In the genomic region with DNA sequence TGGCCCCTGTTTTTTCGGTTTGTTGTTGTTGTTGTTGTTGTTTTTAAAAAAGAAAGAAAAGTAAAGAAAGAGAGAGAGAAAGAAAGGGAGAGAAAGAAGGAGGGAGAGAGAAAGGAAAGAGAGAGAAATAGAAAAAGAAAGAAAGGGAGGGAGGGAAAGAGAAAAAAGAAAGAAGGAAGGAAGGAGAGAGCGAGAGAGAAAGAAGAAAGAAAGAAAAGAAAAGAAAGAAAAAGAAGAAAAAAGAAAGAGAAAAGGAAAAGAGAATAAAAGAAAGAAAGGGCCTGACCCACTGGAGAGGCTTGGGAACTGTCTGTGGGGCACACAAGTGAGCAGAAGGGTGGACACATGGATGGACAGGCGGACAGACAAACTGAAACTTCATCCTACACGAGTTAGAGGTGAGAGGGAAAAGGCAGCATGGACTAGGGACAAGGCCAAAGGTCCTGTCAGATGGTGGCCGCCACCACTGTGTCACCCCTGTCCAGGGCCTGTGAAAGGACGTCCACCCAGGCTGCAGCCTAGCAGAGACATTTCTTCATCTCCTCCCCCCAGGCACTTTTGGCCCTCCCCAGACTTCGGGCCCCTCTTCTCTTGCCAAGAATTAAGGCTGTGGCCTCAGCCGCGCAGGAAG, we compare ENCODE assay signal across 3 cellular contexts.
TF ChIP-seq lines count a peak whose summit lies in the region.

No MANE protein-coding gene starts in this region.

TF ChIP-seq in SK-N-SH treated with all-trans-retinoic acid at 6 μM for 48 hours, 23 proteins besides CTCF, POLR2A, EP300 and RAD21:
- TF ChIP-seq CSDC2 (CRISPR knock-in tag; IDR thresholded peaks at IDR 0.05) (no peak), RARB (CRISPR knock-in tag; IDR thresholded peaks at IDR 0.05) (no peak), ZNF565 (CRISPR knock-in tag; conservative IDR thresholded peaks at IDR 0.05; ENCODE audit: low read depth) (no peak), BACH2 (CRISPR knock-in tag; IDR thresholded peaks at IDR 0.05; ENCODE audit: borderline replicate concordance) (no peak), ZNF70 (CRISPR knock-in tag; IDR thresholded peaks at IDR 0.05) (no peak), ZNF8 (CRISPR knock-in tag; IDR thresholded peaks at IDR 0.05) (no peak), ARNTL (CRISPR knock-in tag; IDR thresholded peaks at IDR 0.05; ENCODE audit: borderline replicate concordance, low read depth) (no peak), ZFP3 (CRISPR knock-in tag; IDR thresholded peaks at IDR 0.05) (no peak), ESRRG (CRISPR knock-in tag; IDR thresholded peaks at IDR 0.05) (no peak), GLIS3 (CRISPR knock-in tag; IDR thresholded peaks at IDR 0.05) (no peak)
- TF ChIP-seq, protein P1, sequence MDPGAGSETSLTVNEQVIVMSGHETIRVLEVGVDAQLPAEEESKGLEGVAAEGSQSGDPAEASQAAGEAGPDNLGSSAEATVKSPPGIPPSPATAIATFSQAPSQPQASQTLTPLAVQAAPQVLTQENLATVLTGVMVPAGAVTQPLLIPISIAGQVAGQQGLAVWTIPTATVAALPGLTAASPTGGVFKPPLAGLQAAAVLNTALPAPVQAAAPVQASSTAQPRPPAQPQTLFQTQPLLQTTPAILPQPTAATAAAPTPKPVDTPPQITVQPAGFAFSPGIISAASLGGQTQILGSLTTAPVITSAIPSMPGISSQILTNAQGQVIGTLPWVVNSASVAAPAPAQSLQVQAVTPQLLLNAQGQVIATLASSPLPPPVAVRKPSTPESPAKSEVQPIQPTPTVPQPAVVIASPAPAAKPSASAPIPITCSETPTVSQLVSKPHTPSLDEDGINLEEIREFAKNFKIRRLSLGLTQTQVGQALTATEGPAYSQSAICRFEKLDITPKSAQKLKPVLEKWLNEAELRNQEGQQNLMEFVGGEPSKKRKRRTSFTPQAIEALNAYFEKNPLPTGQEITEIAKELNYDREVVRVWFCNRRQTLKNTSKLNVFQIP (CRISPR knock-in tag; IDR thresholded peaks at IDR 0.05; ENCODE audit: borderline replicate concordance, low read depth): no peak
- TF ChIP-seq, protein P2, sequence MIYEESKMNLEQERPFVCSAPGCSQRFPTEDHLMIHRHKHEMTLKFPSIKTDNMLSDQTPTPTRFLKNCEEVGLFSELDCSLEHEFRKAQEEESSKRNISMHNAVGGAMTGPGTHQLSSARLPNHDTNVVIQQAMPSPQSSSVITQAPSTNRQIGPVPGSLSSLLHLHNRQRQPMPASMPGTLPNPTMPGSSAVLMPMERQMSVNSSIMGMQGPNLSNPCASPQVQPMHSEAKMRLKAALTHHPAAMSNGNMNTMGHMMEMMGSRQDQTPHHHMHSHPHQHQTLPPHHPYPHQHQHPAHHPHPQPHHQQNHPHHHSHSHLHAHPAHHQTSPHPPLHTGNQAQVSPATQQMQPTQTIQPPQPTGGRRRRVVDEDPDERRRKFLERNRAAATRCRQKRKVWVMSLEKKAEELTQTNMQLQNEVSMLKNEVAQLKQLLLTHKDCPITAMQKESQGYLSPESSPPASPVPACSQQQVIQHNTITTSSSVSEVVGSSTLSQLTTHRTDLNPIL (CRISPR knock-in tag; IDR thresholded peaks at IDR 0.05; ENCODE audit: low read depth): no peak
- TF ChIP-seq, protein P3, sequence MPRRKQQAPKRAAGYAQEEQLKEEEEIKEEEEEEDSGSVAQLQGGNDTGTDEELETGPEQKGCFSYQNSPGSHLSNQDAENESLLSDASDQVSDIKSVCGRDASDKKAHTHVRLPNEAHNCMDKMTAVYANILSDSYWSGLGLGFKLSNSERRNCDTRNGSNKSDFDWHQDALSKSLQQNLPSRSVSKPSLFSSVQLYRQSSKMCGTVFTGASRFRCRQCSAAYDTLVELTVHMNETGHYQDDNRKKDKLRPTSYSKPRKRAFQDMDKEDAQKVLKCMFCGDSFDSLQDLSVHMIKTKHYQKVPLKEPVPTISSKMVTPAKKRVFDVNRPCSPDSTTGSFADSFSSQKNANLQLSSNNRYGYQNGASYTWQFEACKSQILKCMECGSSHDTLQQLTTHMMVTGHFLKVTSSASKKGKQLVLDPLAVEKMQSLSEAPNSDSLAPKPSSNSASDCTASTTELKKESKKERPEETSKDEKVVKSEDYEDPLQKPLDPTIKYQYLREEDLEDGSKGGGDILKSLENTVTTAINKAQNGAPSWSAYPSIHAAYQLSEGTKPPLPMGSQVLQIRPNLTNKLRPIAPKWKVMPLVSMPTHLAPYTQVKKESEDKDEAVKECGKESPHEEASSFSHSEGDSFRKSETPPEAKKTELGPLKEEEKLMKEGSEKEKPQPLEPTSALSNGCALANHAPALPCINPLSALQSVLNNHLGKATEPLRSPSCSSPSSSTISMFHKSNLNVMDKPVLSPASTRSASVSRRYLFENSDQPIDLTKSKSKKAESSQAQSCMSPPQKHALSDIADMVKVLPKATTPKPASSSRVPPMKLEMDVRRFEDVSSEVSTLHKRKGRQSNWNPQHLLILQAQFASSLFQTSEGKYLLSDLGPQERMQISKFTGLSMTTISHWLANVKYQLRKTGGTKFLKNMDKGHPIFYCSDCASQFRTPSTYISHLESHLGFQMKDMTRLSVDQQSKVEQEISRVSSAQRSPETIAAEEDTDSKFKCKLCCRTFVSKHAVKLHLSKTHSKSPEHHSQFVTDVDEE (CRISPR knock-in tag; IDR thresholded peaks at IDR 0.05): no peak

TF ChIP-seq in SK-N-SH, 30 proteins besides CTCF, POLR2A, EP300 and RAD21:
- TF ChIP-seq, protein P4, sequence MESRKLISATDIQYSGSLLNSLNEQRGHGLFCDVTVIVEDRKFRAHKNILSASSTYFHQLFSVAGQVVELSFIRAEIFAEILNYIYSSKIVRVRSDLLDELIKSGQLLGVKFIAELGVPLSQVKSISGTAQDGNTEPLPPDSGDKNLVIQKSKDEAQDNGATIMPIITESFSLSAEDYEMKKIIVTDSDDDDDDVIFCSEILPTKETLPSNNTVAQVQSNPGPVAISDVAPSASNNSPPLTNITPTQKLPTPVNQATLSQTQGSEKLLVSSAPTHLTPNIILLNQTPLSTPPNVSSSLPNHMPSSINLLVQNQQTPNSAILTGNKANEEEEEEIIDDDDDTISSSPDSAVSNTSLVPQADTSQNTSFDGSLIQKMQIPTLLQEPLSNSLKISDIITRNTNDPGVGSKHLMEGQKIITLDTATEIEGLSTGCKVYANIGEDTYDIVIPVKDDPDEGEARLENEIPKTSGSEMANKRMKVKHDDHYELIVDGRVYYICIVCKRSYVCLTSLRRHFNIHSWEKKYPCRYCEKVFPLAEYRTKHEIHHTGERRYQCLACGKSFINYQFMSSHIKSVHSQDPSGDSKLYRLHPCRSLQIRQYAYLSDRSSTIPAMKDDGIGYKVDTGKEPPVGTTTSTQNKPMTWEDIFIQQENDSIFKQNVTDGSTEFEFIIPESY (IDR thresholded peaks at IDR 0.05; ENCODE audit: borderline replicate concordance, low read depth): no peak
- TF ChIP-seq TEAD4 (IDR thresholded peaks at IDR 0.05; ENCODE audit: borderline replicate concordance, insufficient read depth) (no peak), SMC3 (IDR thresholded peaks at IDR 0.05; ENCODE audit: low read depth, low read length) (no peak), FOXJ3 (CRISPR knock-in tag; IDR thresholded peaks at IDR 0.05) (no peak), ELF1 (IDR thresholded peaks at IDR 0.05) (no peak), MXI1 (IDR thresholded peaks at IDR 0.05; ENCODE audit: low read depth, low read length) (no peak), JUND (IDR thresholded peaks at IDR 0.05) (no peak)
- TF ChIP-seq, protein P5, sequence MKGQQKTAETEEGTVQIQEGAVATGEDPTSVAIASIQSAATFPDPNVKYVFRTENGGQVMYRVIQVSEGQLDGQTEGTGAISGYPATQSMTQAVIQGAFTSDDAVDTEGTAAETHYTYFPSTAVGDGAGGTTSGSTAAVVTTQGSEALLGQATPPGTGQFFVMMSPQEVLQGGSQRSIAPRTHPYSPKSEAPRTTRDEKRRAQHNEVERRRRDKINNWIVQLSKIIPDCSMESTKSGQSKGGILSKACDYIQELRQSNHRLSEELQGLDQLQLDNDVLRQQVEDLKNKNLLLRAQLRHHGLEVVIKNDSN (IDR thresholded peaks at IDR 0.05; ENCODE audit: borderline replicate concordance, low read depth): no peak
- TF ChIP-seq, protein P6, sequence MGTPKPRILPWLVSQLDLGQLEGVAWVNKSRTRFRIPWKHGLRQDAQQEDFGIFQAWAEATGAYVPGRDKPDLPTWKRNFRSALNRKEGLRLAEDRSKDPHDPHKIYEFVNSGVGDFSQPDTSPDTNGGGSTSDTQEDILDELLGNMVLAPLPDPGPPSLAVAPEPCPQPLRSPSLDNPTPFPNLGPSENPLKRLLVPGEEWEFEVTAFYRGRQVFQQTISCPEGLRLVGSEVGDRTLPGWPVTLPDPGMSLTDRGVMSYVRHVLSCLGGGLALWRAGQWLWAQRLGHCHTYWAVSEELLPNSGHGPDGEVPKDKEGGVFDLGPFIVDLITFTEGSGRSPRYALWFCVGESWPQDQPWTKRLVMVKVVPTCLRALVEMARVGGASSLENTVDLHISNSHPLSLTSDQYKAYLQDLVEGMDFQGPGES (IDR thresholded peaks at IDR 0.05; ENCODE audit: low read depth, low read length): no peak

TF ChIP-seq in IMR-90, 13 proteins besides CTCF, POLR2A, EP300 and RAD21:
- TF ChIP-seq, protein P7, sequence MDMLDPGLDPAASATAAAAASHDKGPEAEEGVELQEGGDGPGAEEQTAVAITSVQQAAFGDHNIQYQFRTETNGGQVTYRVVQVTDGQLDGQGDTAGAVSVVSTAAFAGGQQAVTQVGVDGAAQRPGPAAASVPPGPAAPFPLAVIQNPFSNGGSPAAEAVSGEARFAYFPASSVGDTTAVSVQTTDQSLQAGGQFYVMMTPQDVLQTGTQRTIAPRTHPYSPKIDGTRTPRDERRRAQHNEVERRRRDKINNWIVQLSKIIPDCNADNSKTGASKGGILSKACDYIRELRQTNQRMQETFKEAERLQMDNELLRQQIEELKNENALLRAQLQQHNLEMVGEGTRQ (IDR thresholded peaks at IDR 0.05; ENCODE audit: low read depth, low read length): no peak
- no peak for TF ChIP-seq RFX5 (IDR thresholded peaks at IDR 0.05; ENCODE audit: low read depth, low read length)
- no peak for TF ChIP-seq MAZ (IDR thresholded peaks at IDR 0.05; ENCODE audit: borderline replicate concordance, low read depth, low read length)
